Comparison of ENCODE assay signal across 28 cellular contexts in genomic region chrX:130378008-130378669, GRCh38. TPM values are rescaled to one million over a fixed set of nuclear protein-coding genes. Genes with fewer than 3 reads are reported as not detected.
DNase-seq lines count a peak whose midpoint lies in the region; ATAC-seq and TF ChIP-seq lines count a peak whose summit lies in the region.
"Had no signal": no experiment of that assay in that cellular context is flagged by ENCODE, and none has a peak within 500 bp of the region (broad histone marks: within the 10 kb centered on the region; RNA-seq: fewer than 3 reads in every experiment).

No MANE protein-coding gene starts in this region.

- DNase-seq in Ammon's horn (ENCODE audit: low spot score): peak; percentile 11
- DNase-seq in NCI-H82 (lab: John Stamatoyannopoulos, UW): peak; percentile 92
- peak; percentile 35 for DNase-seq in globus pallidus (ENCODE audit: low spot score)
- no peak for DNase-seq in psoas muscle
- no peak for DNase-seq in activated CD4-positive, alpha-beta T cell treated with anti-CD3 and anti-CD28 coated beads, Interleukin-2, amount 10 ng/mL, durations not matched to agents 24 days and 14 days
- DNase-seq in Caco-2: no peak
- DNase-seq in immature natural killer cell: no peak
- DNase-seq: activated CD4-positive, alpha-beta T cell treated with anti-CD3 and anti-CD28 coated beads, Interleukin-2, amount 50 U/mL, for 48 hours; activated T-cell treated with anti-CD3 and anti-CD28 coated beads for 4 hours; CD4-positive, alpha-beta T cell; GM23248; Karpas-422; NCI-H446 treated with DMSO at 0.1 percent for 48 hours; Right ventricle myocardium superior; stimulated activated CD4-positive, alpha-beta T cell treated with anti-CD3 and anti-CD28 coated beads, Interleukin-4, amount 100 ng/mL, for 1 hour; T-helper 1 cell had no signal

- H3K27ac Mint-ChIP-seq in activated CD4-positive, alpha-beta T cell treated with anti-CD3 and anti-CD28 coated beads, Interleukin-2, amount 10 ng/mL, durations not matched to agents 24 days and 14 days: no peak overlapping the region
- H3K27ac Mint-ChIP-seq in Caco-2 (ENCODE audit: unreplicated experiment) (no peak overlapping the region), immature natural killer cell (no peak overlapping the region)
- H3K27ac Mint-ChIP-seq: CD4-positive, alpha-beta T cell had no signal

- H3K4me3 ChIP-seq in HEK293 (ENCODE audit: low read depth, low read length) (no peak overlapping the region), psoas muscle (no peak overlapping the region), Caco-2 (ENCODE audit: low read depth, low read length) (no peak overlapping the region)
- H3K4me3 ChIP-seq: gastroesophageal sphincter, GM23248, skin epidermis had no signal

- CTCF ChIA-PET in HEK293 (lab: Yijun Ruan, JAX) (interaction anchor here (0.6 to 0.9 kb wide), 4 partner anchors 19 to 539 kb away, joined by 3 to 4 read pairs (median 3); no protein-coding TSS in a partner anchor), Caco-2 (lab: Charles Lee) (no interaction called here)

- no peaks in the 10 kb centered on the region for H3K4me1 ChIP-seq in HEK293 (ENCODE audit: control insufficient read depth, insufficient read depth, low read length)
- no peaks in the 10 kb centered on the region for H3K4me1 ChIP-seq in psoas muscle
- no peaks in the 10 kb centered on the region for H3K4me1 ChIP-seq in Caco-2
- H3K4me1 ChIP-seq: gastroesophageal sphincter had no signal

- H3K27me3 ChIP-seq in psoas muscle (ENCODE audit: insufficient read depth in 3 of 3, low read length in 2 of 3) (no peaks in the 10 kb centered on the region), Caco-2 (replicated peaks; ENCODE audit: control insufficient read depth, insufficient read depth, low read length) (no peaks in the 10 kb centered on the region)
- H3K27me3 ChIP-seq: gastroesophageal sphincter had no signal

- no peak for ATAC-seq in psoas muscle
- ATAC-seq: gastroesophageal sphincter, left lobe of liver had no signal

- no peaks in the 10 kb centered on the region for H3K36me3 Mint-ChIP-seq in activated CD4-positive, alpha-beta T cell treated with anti-CD3 and anti-CD28 coated beads, Interleukin-2, amount 10 ng/mL, durations not matched to agents 24 days and 14 days (ENCODE audit: low read depth)
- H3K36me3 Mint-ChIP-seq in Caco-2 (ENCODE audit: insufficient read depth, unreplicated experiment) (no peaks in the 10 kb centered on the region), immature natural killer cell (no peaks in the 10 kb centered on the region)

- no peak overlapping the region for H3K27ac ChIP-seq in HEK293 (ENCODE audit: extremely low read depth, low read depth, low read length)
- no peak overlapping the region for H3K27ac ChIP-seq in psoas muscle
- H3K27ac ChIP-seq: gastroesophageal sphincter, GM23248, skin epidermis, VCaP had no signal

- no peaks in the 10 kb centered on the region for H3K9me3 ChIP-seq in HEK293 (ENCODE audit: control insufficient read depth, insufficient read depth, low read depth, low read length)
- no peaks in the 10 kb centered on the region for H3K9me3 ChIP-seq in psoas muscle
- H3K9me3 ChIP-seq in Caco-2: no peaks in the 10 kb centered on the region
- H3K9me3 ChIP-seq: gastroesophageal sphincter had no signal

- peaks cover 0 to 3% of the 10 kb centered on the region in 2 experiments; a peak in 1 of 3 replicates for H3K36me3 ChIP-seq in HEK293 (ENCODE audit: control insufficient read depth in 2 of 2, insufficient read depth in 1 of 2, low read length in 2 of 2)
- H3K36me3 ChIP-seq in psoas muscle (ENCODE audit: insufficient read depth in 1 of 2, low read depth in 1 of 2): no peaks in the 10 kb centered on the region
- H3K36me3 ChIP-seq in Caco-2 (ENCODE audit: control insufficient read depth, insufficient read depth, low read length): no peaks in the 10 kb centered on the region
- H3K36me3 ChIP-seq: gastroesophageal sphincter had no signal

- POLR2A ChIA-PET in HEK293 (lab: Yijun Ruan, JAX): no interaction called here
- POLR2A ChIA-PET in Caco-2 (lab: Charles Lee): no interaction called here

- intact Hi-C loops in psoas muscle (cut with DNase I) (no loop called here), Caco-2 (cut with micrococcal nuclease; ENCODE audit: unreplicated experiment) (no loop called here)
- intact Hi-C loops in activated CD4-positive, alpha-beta T cell treated with anti-CD3 and anti-CD28 coated beads, Interleukin-2, amount 10 ng/mL, durations not matched to agents 24 days and 14 days (cut with micrococcal nuclease): no loop called here

- H3K4me1 Mint-ChIP-seq in activated CD4-positive, alpha-beta T cell treated with anti-CD3 and anti-CD28 coated beads, Interleukin-2, amount 10 ng/mL, durations not matched to agents 24 days and 14 days: no peaks in the 10 kb centered on the region
- H3K4me1 Mint-ChIP-seq in Caco-2 (ENCODE audit: low read depth, unreplicated experiment) (no peaks in the 10 kb centered on the region), immature natural killer cell (no peaks in the 10 kb centered on the region)

- TF ChIP-seq CTCF in HEK293 (tag by site-specific recombination; IDR thresholded peaks at IDR 0.05) (no peak), psoas muscle (IDR thresholded peaks at IDR 0.05) (no peak), Caco-2 (IDR thresholded peaks at IDR 0.05; ENCODE audit: insufficient read depth in 1 of 2, low read depth in 1 of 2, low read length in 1 of 2, severe bottlenecking in 1 of 2, unreplicated experiment in 1 of 2) (no peak)

- no peak overlapping the region for H3K4me3 Mint-ChIP-seq in activated CD4-positive, alpha-beta T cell treated with anti-CD3 and anti-CD28 coated beads, Interleukin-2, amount 10 ng/mL, durations not matched to agents 24 days and 14 days
- H3K4me3 Mint-ChIP-seq in Caco-2 (ENCODE audit: unreplicated experiment) (no peak overlapping the region), immature natural killer cell (no peak overlapping the region)
- H3K4me3 Mint-ChIP-seq: CD4-positive, alpha-beta T cell; neural crest cell had no signal

- H3K9me3 Mint-ChIP-seq in activated CD4-positive, alpha-beta T cell treated with anti-CD3 and anti-CD28 coated beads, Interleukin-2, amount 10 ng/mL, durations not matched to agents 24 days and 14 days: no peaks in the 10 kb centered on the region
- H3K9me3 Mint-ChIP-seq in Caco-2 (ENCODE audit: unreplicated experiment): no peaks in the 10 kb centered on the region
- peaks cover 0 to 3% (median 0%) of the 10 kb centered on the region in 6 donors for H3K9me3 Mint-ChIP-seq in immature natural killer cell
- H3K9me3 Mint-ChIP-seq: CD4-positive, alpha-beta T cell; neural crest cell had no signal

- H3K27me3 Mint-ChIP-seq in activated CD4-positive, alpha-beta T cell treated with anti-CD3 and anti-CD28 coated beads, Interleukin-2, amount 10 ng/mL, durations not matched to agents 24 days and 14 days: peaks cover 4% of the 10 kb centered on the region
- H3K27me3 Mint-ChIP-seq in Caco-2 (ENCODE audit: insufficient read depth, unreplicated experiment): peaks cover 3% of the 10 kb centered on the region
- H3K27me3 Mint-ChIP-seq in immature natural killer cell (ENCODE audit: low read depth in 3 of 3): peaks cover 0 to 2% (median 0%) of the 10 kb centered on the region in 3 donors
- H3K27me3 Mint-ChIP-seq: CD4-positive, alpha-beta T cell had no signal

- no TSS peak for BruUV-seq in Caco-2 (replicated peaks; lab: Mats Ljungman, UMichigan)

- WGBS in psoas muscle, 3 donors: 32 to 45% (median 44%) methylated on average over 5 of the region's 5 CpGs

TF ChIP-seq in HEK293, 187 proteins besides CTCF, POLR2A, EP300 and RAD21:
- TF ChIP-seq GLIS2 (tag by site-specific recombination; IDR thresholded peaks at IDR 0.05): no peak
- 0 out of 2 replicates have a peak, but pooled peaks have one; percentile 28 for TF ChIP-seq ZXDB (tag by site-specific recombination; IDR thresholded peaks at IDR 0.05)
- TF ChIP-seq ZSCAN16 (tag by site-specific recombination; IDR thresholded peaks at IDR 0.05): no peak
- TF ChIP-seq ZNF621 (tag by site-specific recombination; IDR thresholded peaks at IDR 0.05): no peak

RNA-seq across cellular contexts. Expression of gene GPR119, which starts 7.3 kb away (rescaled TPM):
- not detected for total RNA-seq in psoas muscle
- polyA plus RNA-seq in psoas muscle: not detected
- not detected in 2 replicates for total RNA-seq in activated CD4-positive, alpha-beta T cell treated with anti-CD3 and anti-CD28 coated beads, Interleukin-2, amount 10 ng/mL, durations not matched to agents 24 days and 14 days
- total RNA-seq in Caco-2 (2022): 0.29 TPM in 1 of 2 replicates, not detected in the other
- not detected for polyA plus RNA-seq in immature natural killer cell
- total RNA-seq: CD4-positive, alpha-beta T cell; Daoy; gastroesophageal sphincter; GM23248; HT1080; left lobe of liver; mononuclear cell; neural crest cell; pulmonary artery endothelial cell; Right ventricle myocardium superior had no signal
- polyA plus RNA-seq: AG04450, esophagus, GM23248 had no signal

RNA-seq across cellular contexts. Expression of gene RBMX2, which starts 23.6 kb away (rescaled TPM):
- total RNA-seq in psoas muscle (10 to 100 TPM in 1 of 4 donors, 1 to 10 TPM in 3; 7.7 to 12.1 (median 8.3) TPM), Caco-2 (2022) (21.3 and 22.6 TPM in 2 replicates)
- polyA plus RNA-seq in psoas muscle (10 to 100 TPM; 11.5 to 16.7 (median 13.9) TPM), immature natural killer cell (10 to 100 TPM; 18.3 to 20.4 (median 18.4) TPM)
- 27.4 and 28.1 TPM in 2 replicates for total RNA-seq in activated CD4-positive, alpha-beta T cell treated with anti-CD3 and anti-CD28 coated beads, Interleukin-2, amount 10 ng/mL, durations not matched to agents 24 days and 14 days

RNA-seq across cellular contexts. Expression of gene SLC25A14, which starts 38.4 kb away (rescaled TPM):
- total RNA-seq in psoas muscle (1 to 10 TPM; 3.5 to 7.1 (median 5.3) TPM), Caco-2 (2022) (7.4 and 8.3 TPM in 2 replicates)
- polyA plus RNA-seq in psoas muscle (10 to 100 TPM in 1 of 3 donors, 1 to 10 TPM in 2; 7.5 to 19.2 (median 8.2) TPM), immature natural killer cell (1 to 10 TPM; 6.6 to 8.8 (median 8.6) TPM)
- 9.1 and 11.9 TPM in 2 replicates for total RNA-seq in activated CD4-positive, alpha-beta T cell treated with anti-CD3 and anti-CD28 coated beads, Interleukin-2, amount 10 ng/mL, durations not matched to agents 24 days and 14 days

Comparison
In these comparisons a context has a peak if more than half of its experiments do, and no peak if none do; other contexts are left out.
1. DNase-seq: peak in Ammon's horn (single experiment), NCI-H82 (single experiment) and globus pallidus (single experiment); none in psoas muscle (0 of 2), activated CD4-positive, alpha-beta T cell treated with anti-CD3 and anti-CD28 coated beads, Interleukin-2, amount 10 ng/mL, durations not matched to agents 24 days and 14 days (single experiment), Caco-2 (0 of 2) and immature natural killer cell (0 of 3).